ENCODE assay signal across 1 cellular context in the genomic region with DNA sequence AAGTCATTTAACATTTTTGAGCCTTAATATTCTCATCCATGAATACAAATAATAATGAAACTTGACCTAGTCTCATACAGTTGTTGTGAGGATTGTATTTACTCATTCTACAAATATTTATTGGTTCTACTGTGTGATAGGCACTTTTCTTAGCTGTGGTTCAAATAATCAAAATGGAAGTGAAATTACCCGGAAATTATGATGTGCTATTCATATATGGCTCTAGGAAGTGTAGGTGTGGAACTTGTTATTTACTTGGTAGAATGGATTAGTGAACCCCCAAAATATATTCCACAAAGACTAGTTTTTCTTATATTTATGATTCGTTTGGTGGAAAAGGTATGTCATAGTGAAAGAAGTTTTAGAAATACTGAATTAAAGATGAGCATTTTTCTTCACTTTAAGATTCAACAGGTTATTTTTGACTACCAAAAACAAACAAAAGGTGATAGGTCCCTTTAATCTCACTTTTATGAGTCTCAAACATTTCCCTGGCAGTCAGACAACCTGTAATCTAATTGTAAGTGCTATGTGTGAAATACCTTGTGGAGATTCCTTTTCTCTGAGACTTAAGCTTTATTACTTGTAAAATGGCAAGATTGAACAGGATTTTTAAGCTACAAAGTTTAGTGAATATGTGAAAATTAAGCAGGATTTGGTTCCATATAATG.
TF ChIP-seq lines count a peak whose summit lies in the region.

No MANE protein-coding gene starts in this region.

TF ChIP-seq in GM12878, 131 proteins besides CTCF, POLR2A, EP300 and RAD21 (continued from another document):
- TF ChIP-seq, protein P1, sequence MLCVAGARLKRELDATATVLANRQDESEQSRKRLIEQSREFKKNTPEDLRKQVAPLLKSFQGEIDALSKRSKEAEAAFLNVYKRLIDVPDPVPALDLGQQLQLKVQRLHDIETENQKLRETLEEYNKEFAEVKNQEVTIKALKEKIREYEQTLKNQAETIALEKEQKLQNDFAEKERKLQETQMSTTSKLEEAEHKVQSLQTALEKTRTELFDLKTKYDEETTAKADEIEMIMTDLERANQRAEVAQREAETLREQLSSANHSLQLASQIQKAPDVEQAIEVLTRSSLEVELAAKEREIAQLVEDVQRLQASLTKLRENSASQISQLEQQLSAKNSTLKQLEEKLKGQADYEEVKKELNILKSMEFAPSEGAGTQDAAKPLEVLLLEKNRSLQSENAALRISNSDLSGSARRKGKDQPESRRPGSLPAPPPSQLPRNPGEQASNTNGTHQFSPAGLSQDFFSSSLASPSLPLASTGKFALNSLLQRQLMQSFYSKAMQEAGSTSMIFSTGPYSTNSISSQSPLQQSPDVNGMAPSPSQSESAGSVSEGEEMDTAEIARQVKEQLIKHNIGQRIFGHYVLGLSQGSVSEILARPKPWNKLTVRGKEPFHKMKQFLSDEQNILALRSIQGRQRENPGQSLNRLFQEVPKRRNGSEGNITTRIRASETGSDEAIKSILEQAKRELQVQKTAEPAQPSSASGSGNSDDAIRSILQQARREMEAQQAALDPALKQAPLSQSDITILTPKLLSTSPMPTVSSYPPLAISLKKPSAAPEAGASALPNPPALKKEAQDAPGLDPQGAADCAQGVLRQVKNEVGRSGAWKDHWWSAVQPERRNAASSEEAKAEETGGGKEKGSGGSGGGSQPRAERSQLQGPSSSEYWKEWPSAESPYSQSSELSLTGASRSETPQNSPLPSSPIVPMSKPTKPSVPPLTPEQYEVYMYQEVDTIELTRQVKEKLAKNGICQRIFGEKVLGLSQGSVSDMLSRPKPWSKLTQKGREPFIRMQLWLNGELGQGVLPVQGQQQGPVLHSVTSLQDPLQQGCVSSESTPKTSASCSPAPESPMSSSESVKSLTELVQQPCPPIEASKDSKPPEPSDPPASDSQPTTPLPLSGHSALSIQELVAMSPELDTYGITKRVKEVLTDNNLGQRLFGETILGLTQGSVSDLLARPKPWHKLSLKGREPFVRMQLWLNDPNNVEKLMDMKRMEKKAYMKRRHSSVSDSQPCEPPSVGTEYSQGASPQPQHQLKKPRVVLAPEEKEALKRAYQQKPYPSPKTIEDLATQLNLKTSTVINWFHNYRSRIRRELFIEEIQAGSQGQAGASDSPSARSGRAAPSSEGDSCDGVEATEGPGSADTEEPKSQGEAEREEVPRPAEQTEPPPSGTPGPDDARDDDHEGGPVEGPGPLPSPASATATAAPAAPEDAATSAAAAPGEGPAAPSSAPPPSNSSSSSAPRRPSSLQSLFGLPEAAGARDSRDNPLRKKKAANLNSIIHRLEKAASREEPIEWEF (IDR thresholded peaks at IDR 0.05; ENCODE audit: insufficient replicate concordance, low read depth, low read length), result no peak
- TF ChIP-seq JUNB (IDR thresholded peaks at IDR 0.05), result 0 out of 2 replicates have a peak, but pooled peaks have one; percentile 16
